ENCODE assay signal across 23 cellular contexts in the genomic region with DNA sequence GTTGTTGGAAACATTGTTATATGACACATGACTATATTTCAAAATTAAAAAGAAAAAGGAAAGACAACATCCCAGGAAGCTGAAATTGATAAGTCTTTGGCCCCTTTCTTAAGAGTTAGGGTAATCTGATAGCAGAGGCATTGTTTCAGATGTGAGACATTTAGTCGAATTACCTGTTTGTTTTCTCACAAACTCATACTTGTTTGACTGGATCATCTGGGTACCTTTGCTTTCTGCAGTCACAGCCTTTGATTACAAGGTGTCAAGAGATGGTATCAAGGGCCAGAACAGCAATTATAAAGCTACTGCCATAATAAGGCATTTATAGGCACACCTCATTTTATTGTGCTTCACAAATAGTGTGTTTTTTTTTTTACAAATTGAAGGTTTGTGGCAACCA.
DNase-seq lines count a peak whose midpoint lies in the region; ATAC-seq, FAIRE-seq and TF ChIP-seq lines count a peak whose summit lies in the region.
"Had no signal": no experiment of that assay in that cellular context is flagged by ENCODE, and none has a peak within 500 bp of the region (broad histone marks: within the 10 kb centered on the region; RNA-seq: fewer than 3 reads in every experiment).

No MANE protein-coding gene starts in this region.

- no peak for TF ChIP-seq POLR2A in HCT116 (IDR thresholded peaks at IDR 0.05; ENCODE audit: borderline replicate concordance, extremely low read depth, insufficient read depth, insufficient read length)

- no peak overlapping the region for H3K9ac ChIP-seq in HCT116 (ENCODE audit: low read length)
- H3K9ac ChIP-seq: KMS-11 had no signal

- H3K4me1 Mint-ChIP-seq in type B pancreatic cell (ENCODE audit: unreplicated experiment) = peaks cover 7% of the 10 kb centered on the region
- H3K4me1 Mint-ChIP-seq: CD4-positive, alpha-beta memory T cell; IgD-negative memory B cell; T-helper 17 cell had no signal

- no peak overlapping the region for H3K27ac ChIP-seq in HCT116 (ENCODE audit: low read depth, low read length)
- H3K27ac ChIP-seq: KMS-11, Peyer's patch had no signal

- no peak for ATAC-seq in HCT116
- ATAC-seq: SK-N-SH treated with all-trans-retinoic acid at 6 μM for 48 hours, T-helper 17 cell had no signal

- H3K4me3 ChIP-seq in HCT116 (replicated peaks in 1 of 2; ENCODE audit: low read depth in 1 of 2, low read length in 2 of 2) (no peak overlapping the region), epithelial cell of esophagus (ENCODE audit: low read length) (no peak overlapping the region)
- H3K4me3 ChIP-seq: HAP-1, Peyer's patch had no signal

- RAD21 ChIA-PET in HCT116 (lab: Charles Lee; ENCODE audit: low non-redundant PET in 1 of 2, low total read pairs in 2 of 2, uncharacterized antibody in 2 of 2, unreplicated experiment in 2 of 2) = no interaction called here

- H3K27me3 Mint-ChIP-seq in type B pancreatic cell = no peaks in the 10 kb centered on the region
- H3K27me3 Mint-ChIP-seq: CD4-positive, alpha-beta memory T cell; IgD-negative memory B cell had no signal

- CTCF ChIA-PET in HCT116 (lab: Charles Lee) = no interaction called here

- intact Hi-C loops in HCT116 (cut with micrococcal nuclease) = no loop called here

- DNase-seq in HCT116 (ENCODE audit: low read depth, low spot score) (no peak), NCI-H69 (lab: John Stamatoyannopoulos, UW) (peak; percentile 17), epithelial cell of esophagus (ENCODE audit: low read depth) (peak; percentile 60), type B pancreatic cell (ENCODE audit: extremely low spot score, unreplicated experiment) (no peak), SIG-M5 treated with dmso at 0.1 percent for 504 hours (lab: John Stamatoyannopoulos, UW; ENCODE audit: unreplicated experiment) (no peak), cortex of kidney (lab: John Stamatoyannopoulos, UW) (no peak), GM19239 (ENCODE audit: insufficient read length, low spot score) (no peak)
- DNase-seq: C1 segment of cervical spinal cord; Caco-2; CD4-positive, alpha-beta memory T cell; GOT3; NCI-H1048; NCI-H1694; NCI-H2029 treated with DMSO at 0.1 percent for 48 hours; NCI-H524; Peyer's patch; SIG-M5; T-helper 17 cell had no signal

- no peaks in the 10 kb centered on the region for H3K9me3 Mint-ChIP-seq in type B pancreatic cell
- H3K9me3 Mint-ChIP-seq: CD4-positive, alpha-beta memory T cell; IgD-negative memory B cell had no signal

- H3K4me1 ChIP-seq in HCT116 (ENCODE audit: control insufficient read depth in 1 of 2, insufficient read depth in 2 of 2, low read length in 2 of 2) = peaks cover 0 to 9% of the 10 kb centered on the region in 2 experiments; a peak in 2 of 4 replicates
- H3K4me1 ChIP-seq: Caco-2, HAP-1, Peyer's patch had no signal

- no peak overlapping the region for H3K4me3 Mint-ChIP-seq in type B pancreatic cell
- H3K4me3 Mint-ChIP-seq: CD4-positive, alpha-beta memory T cell; T-helper 17 cell had no signal

- H3K79me2 ChIP-seq in HCT116 (ENCODE audit: insufficient read depth, low read length) = no peaks in the 10 kb centered on the region

- H3K36me3 ChIP-seq in HCT116 (ENCODE audit: control insufficient read depth in 1 of 2, insufficient read depth in 2 of 2, low read length in 2 of 2) = no peaks in the 10 kb centered on the region
- H3K36me3 ChIP-seq: HAP-1, Peyer's patch had no signal

- no peaks in the 10 kb centered on the region for H3K36me3 Mint-ChIP-seq in type B pancreatic cell
- H3K36me3 Mint-ChIP-seq: CD4-positive, alpha-beta memory T cell; IgD-negative memory B cell had no signal

- peak overlapping the region; percentile 71 for H2AFZ ChIP-seq in HCT116 (ENCODE audit: low read depth, low read length, poor library complexity, severe bottlenecking)

- no TSS peak for BruUV-seq in HCT116 (replicated peaks; lab: Mats Ljungman, UMichigan)

- H3K27ac Mint-ChIP-seq in type B pancreatic cell = peak overlapping the region; percentile 56
- H3K27ac Mint-ChIP-seq: CD4-positive, alpha-beta memory T cell; IgD-negative memory B cell; T-helper 17 cell had no signal

- POLR2A ChIA-PET in HCT116 (lab: Charles Lee) = no interaction called here

- H3K4me2 ChIP-seq in HCT116 (ENCODE audit: low read length) = no peak overlapping the region
- H3K4me2 ChIP-seq: KMS-11 had no signal

- no peaks in the 10 kb centered on the region for H4K20me1 ChIP-seq in HCT116 (ENCODE audit: insufficient read depth)

- no peaks in the 10 kb centered on the region for H3K9me2 ChIP-seq in HCT116 (ENCODE audit: insufficient read depth)

- H3K27me3 ChIP-seq in HCT116 (ENCODE audit: insufficient read depth, low read length) = no peaks in the 10 kb centered on the region
- H3K27me3 ChIP-seq: Peyer's patch had no signal

- TF ChIP-seq RAD21 in HCT116 (IDR thresholded peaks at IDR 0.05; ENCODE audit: low read depth) = no peak

- H3K9me3 ChIP-seq in HCT116 (ENCODE audit: control insufficient read depth in 1 of 2, insufficient read depth in 1 of 2, low read depth in 1 of 2, low read length in 2 of 2) = no peaks in the 10 kb centered on the region
- H3K9me3 ChIP-seq: Caco-2, HAP-1, Peyer's patch had no signal

- TF ChIP-seq CTCF in HCT116 (IDR thresholded peaks at IDR 0.05 in 2 of 3, conservative IDR thresholded peaks at IDR 0.05 in 1 of 3; ENCODE audit: borderline replicate concordance in 1 of 3, insufficient read depth in 1 of 3, low read depth in 2 of 3, low read length in 2 of 3) = no peak
- no peak for TF ChIP-seq CTCF in epithelial cell of esophagus (IDR thresholded peaks at IDR 0.05; ENCODE audit: insufficient read depth, low read depth, low read length, missing control alignments)
- TF ChIP-seq CTCF in type B pancreatic cell (conservative IDR thresholded peaks at IDR 0.05) = no peak

- no peak for FAIRE-seq in GM19239 (lab: Jason Lieb, UNC)
- FAIRE-seq: GM18507 had no signal

TF ChIP-seq in HCT116, 20 proteins besides CTCF, POLR2A, EP300 and RAD21:
- TF ChIP-seq EZH2 (IDR thresholded peaks at IDR 0.05) = no peak
- no peak for TF ChIP-seq EZH2phosphoT487 (IDR thresholded peaks at IDR 0.05; ENCODE audit: borderline replicate concordance)
- TF ChIP-seq, protein P1, sequence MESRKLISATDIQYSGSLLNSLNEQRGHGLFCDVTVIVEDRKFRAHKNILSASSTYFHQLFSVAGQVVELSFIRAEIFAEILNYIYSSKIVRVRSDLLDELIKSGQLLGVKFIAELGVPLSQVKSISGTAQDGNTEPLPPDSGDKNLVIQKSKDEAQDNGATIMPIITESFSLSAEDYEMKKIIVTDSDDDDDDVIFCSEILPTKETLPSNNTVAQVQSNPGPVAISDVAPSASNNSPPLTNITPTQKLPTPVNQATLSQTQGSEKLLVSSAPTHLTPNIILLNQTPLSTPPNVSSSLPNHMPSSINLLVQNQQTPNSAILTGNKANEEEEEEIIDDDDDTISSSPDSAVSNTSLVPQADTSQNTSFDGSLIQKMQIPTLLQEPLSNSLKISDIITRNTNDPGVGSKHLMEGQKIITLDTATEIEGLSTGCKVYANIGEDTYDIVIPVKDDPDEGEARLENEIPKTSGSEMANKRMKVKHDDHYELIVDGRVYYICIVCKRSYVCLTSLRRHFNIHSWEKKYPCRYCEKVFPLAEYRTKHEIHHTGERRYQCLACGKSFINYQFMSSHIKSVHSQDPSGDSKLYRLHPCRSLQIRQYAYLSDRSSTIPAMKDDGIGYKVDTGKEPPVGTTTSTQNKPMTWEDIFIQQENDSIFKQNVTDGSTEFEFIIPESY (IDR thresholded peaks at IDR 0.05; ENCODE audit: extremely low read depth, insufficient replicate concordance, low read length) = no peak
- TF ChIP-seq, protein P2, sequence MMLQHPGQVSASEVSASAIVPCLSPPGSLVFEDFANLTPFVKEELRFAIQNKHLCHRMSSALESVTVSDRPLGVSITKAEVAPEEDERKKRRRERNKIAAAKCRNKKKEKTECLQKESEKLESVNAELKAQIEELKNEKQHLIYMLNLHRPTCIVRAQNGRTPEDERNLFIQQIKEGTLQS (IDR thresholded peaks at IDR 0.05) = no peak
- no peak for TF ChIP-seq JUND (IDR thresholded peaks at IDR 0.05)
- TF ChIP-seq, protein P3, sequence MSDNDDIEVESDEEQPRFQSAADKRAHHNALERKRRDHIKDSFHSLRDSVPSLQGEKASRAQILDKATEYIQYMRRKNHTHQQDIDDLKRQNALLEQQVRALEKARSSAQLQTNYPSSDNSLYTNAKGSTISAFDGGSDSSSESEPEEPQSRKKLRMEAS (IDR thresholded peaks at IDR 0.05) = no peak
- TF ChIP-seq CEBPB (IDR thresholded peaks at IDR 0.05; ENCODE audit: low read depth) = no peak
- no peak for TF ChIP-seq ZNF274 (IDR thresholded peaks at IDR 0.05; ENCODE audit: low read depth, low read length)
- no peak for TF ChIP-seq ELF1 (IDR thresholded peaks at IDR 0.05; ENCODE audit: borderline replicate concordance, low read depth)
- no peak for TF ChIP-seq ZFX (IDR thresholded peaks at IDR 0.05)
- no peak for TF ChIP-seq POLR2AphosphoS5 (IDR thresholded peaks at IDR 0.05; ENCODE audit: low read depth, low read length)
- no peak for TF ChIP-seq YY1 (IDR thresholded peaks at IDR 0.05; ENCODE audit: extremely low read depth, insufficient replicate concordance, low read depth, low read length)

Comparison
In these comparisons a context has a peak if more than half of its experiments do, and no peak if none do; other contexts are left out.
1. DNase-seq: peak in NCI-H69 (single experiment) and epithelial cell of esophagus (single experiment); none in HCT116 (single experiment), type B pancreatic cell (single experiment), SIG-M5 treated with dmso at 0.1 percent for 504 hours (single experiment), cortex of kidney (single experiment) and GM19239 (single experiment).